1 cellular context compared by ENCODE assay signal in the genomic region with DNA sequence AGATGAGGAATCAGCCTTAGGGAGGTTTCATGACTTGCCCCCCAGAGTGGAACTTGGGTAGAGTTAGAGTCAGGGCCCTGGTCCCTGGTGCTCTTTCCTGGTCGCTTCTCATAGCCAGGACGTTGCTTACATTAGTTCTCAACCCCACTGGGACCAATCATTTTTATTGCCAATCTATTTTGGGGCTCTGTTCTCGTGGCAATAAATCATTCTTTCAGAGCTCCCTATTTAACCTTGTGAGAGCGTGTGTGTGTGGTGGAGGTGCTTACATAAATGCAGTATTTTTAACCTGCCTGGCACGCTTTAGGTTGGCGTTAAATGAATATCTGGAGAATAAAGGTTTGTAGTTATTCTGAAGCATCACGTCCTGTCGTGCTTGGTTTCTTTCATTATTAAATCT.
A peak's percentile ranks its signal among the peaks of the same experiment; 100 is the strongest.
TF ChIP-seq lines count a peak whose summit lies in the region.

No MANE protein-coding gene starts in this region.

TF ChIP-seq in HepG2, 621 proteins besides CTCF, POLR2A, EP300 and RAD21:
- TF ChIP-seq RBFOX2 (IDR thresholded peaks at IDR 0.05; ENCODE audit: low read depth, low read length) (0 out of 2 replicates have a peak, but pooled peaks have one; percentile 6), ZNF230 (CRISPR knock-in tag; IDR thresholded peaks at IDR 0.05) (no peak)
